Comparison of ENCODE assay signal across 7 cellular contexts in genomic region chr1:23619299-23620188, GRCh38.
DNase-seq lines count a peak whose midpoint lies in the region; ATAC-seq, FAIRE-seq and TF ChIP-seq lines count a peak whose summit lies in the region.

No MANE protein-coding gene starts in this region.

- no peaks in the 10 kb centered on the region for H3K27me3 Mint-ChIP-seq in activated naive CD8-positive, alpha-beta T cell treated with anti-CD3 and anti-CD28 coated beads, Interleukin-2, amount 10 ng/mL, durations not matched to agents 7 days and 5 days

- POLR2A ChIA-PET in activated naive CD8-positive, alpha-beta T cell treated with anti-CD3 and anti-CD28 coated beads, Interleukin-2, amount 10 ng/mL, durations not matched to agents 7 days and 5 days (lab: Charles Lee) = interaction anchor here (0.9 to 5.0 kb wide), 15 partner anchors 8 to 94 kb away, joined by 3 to 49 read pairs (median 6); partner anchors contain the start of gene ID3

- peak; percentile 69 for DNase-seq in GM19239 (ENCODE audit: insufficient read length, low spot score)
- peak; percentile 22 for DNase-seq in HT1080 (ENCODE audit: low read depth)
- peak; percentile 60 for DNase-seq in SHP77 treated with DMSO at 0.1 percent for 48 hours (lab: John Stamatoyannopoulos, UW)
- peak; percentile 70 for DNase-seq in activated naive CD8-positive, alpha-beta T cell treated with anti-CD3 and anti-CD28 coated beads, Interleukin-2, amount 10 ng/mL, durations not matched to agents 7 days and 5 days
- DNase-seq in kidney glomerular epithelial cell (lab: John Stamatoyannopoulos, UW) = peak; percentile 8
- DNase-seq in stimulated activated CD4-positive, alpha-beta T cell treated with anti-CD3 and anti-CD28 coated beads, TNF-alpha, amount 100 ng/mL, for 48 hours (ENCODE audit: low read depth in 3 of 3) = peak; percentile 35 to 70 (median 66)
- DNase-seq in ovary = no peak

- peaks cover 55% of the 10 kb centered on the region for H3K4me1 Mint-ChIP-seq in activated naive CD8-positive, alpha-beta T cell treated with anti-CD3 and anti-CD28 coated beads, Interleukin-2, amount 10 ng/mL, durations not matched to agents 7 days and 5 days

- no peak for TF ChIP-seq EP300 in ovary (IDR thresholded peaks at IDR 0.05)

- H3K36me3 ChIP-seq in ovary = no peaks in the 10 kb centered on the region

- no peak for TF ChIP-seq POLR2A in ovary (IDR thresholded peaks at IDR 0.05)

- no peaks in the 10 kb centered on the region for H3K27me3 ChIP-seq in ovary

- H3K4me3 ChIP-seq in ovary = no peak overlapping the region

- 5 to 9% (median 7%) methylated on average over 53 to 58 of the region's 58 CpGs for WGBS in ovary, 3 donors

- FAIRE-seq in GM19239 (lab: Jason Lieb, UNC) = no peak

- intact Hi-C loops in ovary (cut with DNase I) = no loop called here

- H3K9me3 Mint-ChIP-seq in activated naive CD8-positive, alpha-beta T cell treated with anti-CD3 and anti-CD28 coated beads, Interleukin-2, amount 10 ng/mL, durations not matched to agents 7 days and 5 days = no peaks in the 10 kb centered on the region

- peak; percentile 82 for ATAC-seq in activated naive CD8-positive, alpha-beta T cell treated with anti-CD3 and anti-CD28 coated beads, Interleukin-2, amount 10 ng/mL, durations not matched to agents 7 days and 5 days (ENCODE audit: low read depth)

- H3K36me3 Mint-ChIP-seq in activated naive CD8-positive, alpha-beta T cell treated with anti-CD3 and anti-CD28 coated beads, Interleukin-2, amount 10 ng/mL, durations not matched to agents 7 days and 5 days = peaks cover 4% of the 10 kb centered on the region

- no peaks in the 10 kb centered on the region for H3K4me1 ChIP-seq in ovary (ENCODE audit: insufficient read depth)

- no peaks in the 10 kb centered on the region for H3K9me3 ChIP-seq in ovary

- peak overlapping the region; percentile 81 for H3K4me3 Mint-ChIP-seq in activated naive CD8-positive, alpha-beta T cell treated with anti-CD3 and anti-CD28 coated beads, Interleukin-2, amount 10 ng/mL, durations not matched to agents 7 days and 5 days

- TF ChIP-seq CTCF in ovary (IDR thresholded peaks at IDR 0.05) = no peak

- peak overlapping the region; percentile 61 for H3K27ac Mint-ChIP-seq in activated naive CD8-positive, alpha-beta T cell treated with anti-CD3 and anti-CD28 coated beads, Interleukin-2, amount 10 ng/mL, durations not matched to agents 7 days and 5 days

- H3K27ac ChIP-seq in ovary = no peak overlapping the region

Comparison
In these comparisons a context has a peak if more than half of its experiments do, and no peak if none do; other contexts are left out.
1. DNase-seq: peak in GM19239 (single experiment), HT1080 (single experiment), SHP77 treated with DMSO at 0.1 percent for 48 hours (single experiment), activated naive CD8-positive, alpha-beta T cell treated with anti-CD3 and anti-CD28 coated beads, Interleukin-2, amount 10 ng/mL, durations not matched to agents 7 days and 5 days (single experiment), kidney glomerular epithelial cell (single experiment) and stimulated activated CD4-positive, alpha-beta T cell treated with anti-CD3 and anti-CD28 coated beads, TNF-alpha, amount 100 ng/mL, for 48 hours (3 of 3); none in ovary (0 of 5).